In the genomic region with DNA sequence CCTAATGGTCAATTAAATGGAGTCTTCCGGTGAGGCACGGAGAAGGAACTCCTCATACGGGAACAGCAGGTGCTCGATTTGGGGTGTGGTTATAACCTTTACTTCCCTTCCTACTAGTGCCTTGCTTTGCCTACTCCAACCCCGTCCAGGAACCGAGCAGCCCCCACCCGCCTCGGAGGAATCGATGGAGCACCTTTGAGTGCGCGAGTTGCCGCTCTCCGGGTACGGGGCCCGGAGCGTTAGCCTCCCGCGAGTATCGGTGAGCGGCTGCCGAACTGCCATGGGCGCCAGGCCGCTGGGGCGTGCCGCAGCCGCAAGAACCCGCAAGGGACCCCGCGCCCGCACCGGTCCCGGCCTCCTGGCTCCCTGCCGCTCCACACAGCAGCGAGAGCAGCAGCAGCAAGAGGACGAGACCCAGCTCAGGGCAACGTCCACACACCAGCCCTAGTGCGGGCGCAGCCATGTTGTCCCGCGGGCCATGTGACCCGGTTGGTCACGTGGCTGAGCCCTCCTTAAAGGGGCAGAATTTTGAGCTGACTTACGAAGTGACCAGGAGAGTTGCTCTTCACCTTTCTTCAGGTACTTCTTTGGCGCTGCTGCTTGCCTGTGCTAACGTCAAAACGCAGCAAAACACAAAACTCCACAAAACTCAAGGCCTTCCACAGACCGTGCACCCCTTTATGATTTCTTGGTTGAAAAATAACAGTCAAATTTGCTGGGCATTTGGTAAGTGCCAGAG, we compare ENCODE assay signal across 1 cellular context.
TF ChIP-seq lines count a peak whose summit lies in the region.

A gene (minus strand): TSS at position 487 of the 739 bp plus-strand sequence. CDS start 24 bp downstream, at position 463.

TF ChIP-seq in K562, 482 proteins besides CTCF, POLR2A, EP300 and RAD21 (continued from another document and continues in another):
- TF ChIP-seq, protein P1, sequence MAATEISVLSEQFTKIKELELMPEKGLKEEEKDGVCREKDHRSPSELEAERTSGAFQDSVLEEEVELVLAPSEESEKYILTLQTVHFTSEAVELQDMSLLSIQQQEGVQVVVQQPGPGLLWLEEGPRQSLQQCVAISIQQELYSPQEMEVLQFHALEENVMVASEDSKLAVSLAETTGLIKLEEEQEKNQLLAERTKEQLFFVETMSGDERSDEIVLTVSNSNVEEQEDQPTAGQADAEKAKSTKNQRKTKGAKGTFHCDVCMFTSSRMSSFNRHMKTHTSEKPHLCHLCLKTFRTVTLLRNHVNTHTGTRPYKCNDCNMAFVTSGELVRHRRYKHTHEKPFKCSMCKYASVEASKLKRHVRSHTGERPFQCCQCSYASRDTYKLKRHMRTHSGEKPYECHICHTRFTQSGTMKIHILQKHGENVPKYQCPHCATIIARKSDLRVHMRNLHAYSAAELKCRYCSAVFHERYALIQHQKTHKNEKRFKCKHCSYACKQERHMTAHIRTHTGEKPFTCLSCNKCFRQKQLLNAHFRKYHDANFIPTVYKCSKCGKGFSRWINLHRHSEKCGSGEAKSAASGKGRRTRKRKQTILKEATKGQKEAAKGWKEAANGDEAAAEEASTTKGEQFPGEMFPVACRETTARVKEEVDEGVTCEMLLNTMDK (IDR thresholded peaks at IDR 0.05; ENCODE audit: borderline replicate concordance, insufficient read depth, low read depth, low read length, poor library complexity, severe bottlenecking) = peak; percentile 47
- TF ChIP-seq, protein P2, sequence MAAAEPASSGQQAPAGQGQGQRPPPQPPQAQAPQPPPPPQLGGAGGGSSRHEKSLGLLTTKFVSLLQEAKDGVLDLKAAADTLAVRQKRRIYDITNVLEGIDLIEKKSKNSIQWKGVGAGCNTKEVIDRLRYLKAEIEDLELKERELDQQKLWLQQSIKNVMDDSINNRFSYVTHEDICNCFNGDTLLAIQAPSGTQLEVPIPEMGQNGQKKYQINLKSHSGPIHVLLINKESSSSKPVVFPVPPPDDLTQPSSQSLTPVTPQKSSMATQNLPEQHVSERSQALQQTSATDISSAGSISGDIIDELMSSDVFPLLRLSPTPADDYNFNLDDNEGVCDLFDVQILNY (CRISPR knock-in tag; IDR thresholded peaks at IDR 0.05) = peak; percentile 95
- TF ChIP-seq WHSC1 (IDR thresholded peaks at IDR 0.05; ENCODE audit: low read length) = no peak
- peak; percentile 98 for TF ChIP-seq CBFA2T2 (conservative IDR thresholded peaks at IDR 0.05)
- no peak for TF ChIP-seq ZFP30 (CRISPR knock-in tag; IDR thresholded peaks at IDR 0.05; ENCODE audit: borderline replicate concordance)
- TF ChIP-seq FOXK2 (conservative IDR thresholded peaks at IDR 0.05 in 1 of 2, IDR thresholded peaks at IDR 0.05 in 1 of 2; ENCODE audit: low read depth in 2 of 2) = peak; percentile 96 to 98
- no peak; the same call in 1 of the 2 replicates for TF ChIP-seq E2F3 (CRISPR knock-in tag; IDR thresholded peaks at IDR 0.05)
- no peak for TF ChIP-seq ZNF695 (CRISPR knock-in tag; IDR thresholded peaks at IDR 0.05)
- no peak for TF ChIP-seq ZKSCAN8 (CRISPR knock-in tag; IDR thresholded peaks at IDR 0.05)
- TF ChIP-seq, protein P3, sequence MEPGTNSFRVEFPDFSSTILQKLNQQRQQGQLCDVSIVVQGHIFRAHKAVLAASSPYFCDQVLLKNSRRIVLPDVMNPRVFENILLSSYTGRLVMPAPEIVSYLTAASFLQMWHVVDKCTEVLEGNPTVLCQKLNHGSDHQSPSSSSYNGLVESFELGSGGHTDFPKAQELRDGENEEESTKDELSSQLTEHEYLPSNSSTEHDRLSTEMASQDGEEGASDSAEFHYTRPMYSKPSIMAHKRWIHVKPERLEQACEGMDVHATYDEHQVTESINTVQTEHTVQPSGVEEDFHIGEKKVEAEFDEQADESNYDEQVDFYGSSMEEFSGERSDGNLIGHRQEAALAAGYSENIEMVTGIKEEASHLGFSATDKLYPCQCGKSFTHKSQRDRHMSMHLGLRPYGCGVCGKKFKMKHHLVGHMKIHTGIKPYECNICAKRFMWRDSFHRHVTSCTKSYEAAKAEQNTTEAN (CRISPR knock-in tag; IDR thresholded peaks at IDR 0.05) = peak; percentile 25; the same call in 1 of the 2 replicates
- no peak for TF ChIP-seq CBX8 (IDR thresholded peaks at IDR 0.05; ENCODE audit: borderline replicate concordance, extremely low read depth, low read depth, low read length, poor library complexity, severe bottlenecking)
- TF ChIP-seq, protein P4, sequence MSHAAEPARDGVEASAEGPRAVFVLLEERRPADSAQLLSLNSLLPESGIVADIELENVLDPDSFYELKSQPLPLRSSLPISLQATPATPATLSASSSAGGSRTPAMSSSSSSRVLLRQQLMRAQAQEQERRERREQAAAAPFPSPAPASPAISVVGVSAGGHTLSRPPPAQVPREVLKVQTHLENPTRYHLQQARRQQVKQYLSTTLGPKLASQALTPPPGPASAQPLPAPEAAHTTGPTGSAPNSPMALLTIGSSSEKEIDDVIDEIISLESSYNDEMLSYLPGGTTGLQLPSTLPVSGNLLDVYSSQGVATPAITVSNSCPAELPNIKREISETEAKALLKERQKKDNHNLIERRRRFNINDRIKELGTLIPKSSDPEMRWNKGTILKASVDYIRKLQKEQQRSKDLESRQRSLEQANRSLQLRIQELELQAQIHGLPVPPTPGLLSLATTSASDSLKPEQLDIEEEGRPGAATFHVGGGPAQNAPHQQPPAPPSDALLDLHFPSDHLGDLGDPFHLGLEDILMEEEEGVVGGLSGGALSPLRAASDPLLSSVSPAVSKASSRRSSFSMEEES (CRISPR knock-in tag; IDR thresholded peaks at IDR 0.05) = peak; percentile 98
- 0 out of 2 replicates have a peak, but pooled peaks have one; percentile 30 for TF ChIP-seq PYGO2 (tag; IDR thresholded peaks at IDR 0.05)
- no peak for TF ChIP-seq KDM2B (CRISPR knock-in tag; IDR thresholded peaks at IDR 0.05)
- TF ChIP-seq MEF2D (tag; conservative IDR thresholded peaks at IDR 0.05; ENCODE audit: low read depth) = no peak
- TF ChIP-seq SREBF2 (CRISPR knock-in tag; IDR thresholded peaks at IDR 0.05) = no peak
- peak; percentile 84 for TF ChIP-seq FOXP1 (CRISPR knock-in tag; IDR thresholded peaks at IDR 0.05)
- no peak for TF ChIP-seq HOXB6 (CRISPR knock-in tag; IDR thresholded peaks at IDR 0.05; ENCODE audit: borderline replicate concordance)
- TF ChIP-seq, protein P5, sequence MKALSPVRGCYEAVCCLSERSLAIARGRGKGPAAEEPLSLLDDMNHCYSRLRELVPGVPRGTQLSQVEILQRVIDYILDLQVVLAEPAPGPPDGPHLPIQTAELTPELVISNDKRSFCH (CRISPR knock-in tag; IDR thresholded peaks at IDR 0.05) = no peak
- TF ChIP-seq, protein P5 (tag; IDR thresholded peaks at IDR 0.05) = peak; percentile 91
- no peak for TF ChIP-seq ZNF780A (CRISPR knock-in tag; IDR thresholded peaks at IDR 0.05)
- TF ChIP-seq ZBTB7A (IDR thresholded peaks at IDR 0.05; ENCODE audit: borderline replicate concordance, control insufficient read depth, low read depth, low read length) = no peak
- TF ChIP-seq, protein P6, sequence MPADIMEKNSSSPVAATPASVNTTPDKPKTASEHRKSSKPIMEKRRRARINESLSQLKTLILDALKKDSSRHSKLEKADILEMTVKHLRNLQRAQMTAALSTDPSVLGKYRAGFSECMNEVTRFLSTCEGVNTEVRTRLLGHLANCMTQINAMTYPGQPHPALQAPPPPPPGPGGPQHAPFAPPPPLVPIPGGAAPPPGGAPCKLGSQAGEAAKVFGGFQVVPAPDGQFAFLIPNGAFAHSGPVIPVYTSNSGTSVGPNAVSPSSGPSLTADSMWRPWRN (IDR thresholded peaks at IDR 0.05; ENCODE audit: low read depth) = no peak
- TF ChIP-seq, protein P7, sequence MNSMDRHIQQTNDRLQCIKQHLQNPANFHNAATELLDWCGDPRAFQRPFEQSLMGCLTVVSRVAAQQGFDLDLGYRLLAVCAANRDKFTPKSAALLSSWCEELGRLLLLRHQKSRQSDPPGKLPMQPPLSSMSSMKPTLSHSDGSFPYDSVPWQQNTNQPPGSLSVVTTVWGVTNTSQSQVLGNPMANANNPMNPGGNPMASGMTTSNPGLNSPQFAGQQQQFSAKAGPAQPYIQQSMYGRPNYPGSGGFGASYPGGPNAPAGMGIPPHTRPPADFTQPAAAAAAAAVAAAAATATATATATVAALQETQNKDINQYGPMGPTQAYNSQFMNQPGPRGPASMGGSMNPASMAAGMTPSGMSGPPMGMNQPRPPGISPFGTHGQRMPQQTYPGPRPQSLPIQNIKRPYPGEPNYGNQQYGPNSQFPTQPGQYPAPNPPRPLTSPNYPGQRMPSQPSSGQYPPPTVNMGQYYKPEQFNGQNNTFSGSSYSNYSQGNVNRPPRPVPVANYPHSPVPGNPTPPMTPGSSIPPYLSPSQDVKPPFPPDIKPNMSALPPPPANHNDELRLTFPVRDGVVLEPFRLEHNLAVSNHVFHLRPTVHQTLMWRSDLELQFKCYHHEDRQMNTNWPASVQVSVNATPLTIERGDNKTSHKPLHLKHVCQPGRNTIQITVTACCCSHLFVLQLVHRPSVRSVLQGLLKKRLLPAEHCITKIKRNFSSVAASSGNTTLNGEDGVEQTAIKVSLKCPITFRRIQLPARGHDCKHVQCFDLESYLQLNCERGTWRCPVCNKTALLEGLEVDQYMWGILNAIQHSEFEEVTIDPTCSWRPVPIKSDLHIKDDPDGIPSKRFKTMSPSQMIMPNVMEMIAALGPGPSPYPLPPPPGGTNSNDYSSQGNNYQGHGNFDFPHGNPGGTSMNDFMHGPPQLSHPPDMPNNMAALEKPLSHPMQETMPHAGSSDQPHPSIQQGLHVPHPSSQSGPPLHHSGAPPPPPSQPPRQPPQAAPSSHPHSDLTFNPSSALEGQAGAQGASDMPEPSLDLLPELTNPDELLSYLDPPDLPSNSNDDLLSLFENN (IDR thresholded peaks at IDR 0.05; ENCODE audit: low read depth in 2 of 2, low read length in 2 of 2) = no peak
- TF ChIP-seq, protein P8, sequence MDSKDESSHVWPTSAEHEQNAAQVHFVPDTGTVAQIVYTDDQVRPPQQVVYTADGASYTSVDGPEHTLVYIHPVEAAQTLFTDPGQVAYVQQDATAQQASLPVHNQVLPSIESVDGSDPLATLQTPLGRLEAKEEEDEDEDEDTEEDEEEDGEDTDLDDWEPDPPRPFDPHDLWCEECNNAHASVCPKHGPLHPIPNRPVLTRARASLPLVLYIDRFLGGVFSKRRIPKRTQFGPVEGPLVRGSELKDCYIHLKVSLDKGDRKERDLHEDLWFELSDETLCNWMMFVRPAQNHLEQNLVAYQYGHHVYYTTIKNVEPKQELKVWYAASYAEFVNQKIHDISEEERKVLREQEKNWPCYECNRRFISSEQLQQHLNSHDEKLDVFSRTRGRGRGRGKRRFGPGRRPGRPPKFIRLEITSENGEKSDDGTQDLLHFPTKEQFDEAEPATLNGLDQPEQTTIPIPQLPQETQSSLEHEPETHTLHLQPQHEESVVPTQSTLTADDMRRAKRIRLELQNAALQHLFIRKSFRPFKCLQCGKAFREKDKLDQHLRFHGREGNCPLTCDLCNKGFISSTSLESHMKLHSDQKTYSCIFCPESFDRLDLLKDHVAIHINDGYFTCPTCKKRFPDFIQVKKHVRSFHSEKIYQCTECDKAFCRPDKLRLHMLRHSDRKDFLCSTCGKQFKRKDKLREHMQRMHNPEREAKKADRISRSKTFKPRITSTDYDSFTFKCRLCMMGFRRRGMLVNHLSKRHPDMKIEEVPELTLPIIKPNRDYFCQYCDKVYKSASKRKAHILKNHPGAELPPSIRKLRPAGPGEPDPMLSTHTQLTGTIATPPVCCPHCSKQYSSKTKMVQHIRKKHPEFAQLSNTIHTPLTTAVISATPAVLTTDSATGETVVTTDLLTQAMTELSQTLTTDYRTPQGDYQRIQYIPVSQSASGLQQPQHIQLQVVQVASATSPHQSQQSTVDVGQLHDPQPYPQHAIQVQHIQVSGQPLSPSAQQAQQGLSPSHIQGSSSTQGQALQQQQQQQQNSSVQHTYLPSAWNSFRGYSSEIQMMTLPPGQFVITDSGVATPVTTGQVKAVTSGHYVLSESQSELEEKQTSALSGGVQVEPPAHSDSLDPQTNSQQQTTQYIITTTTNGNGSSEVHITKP (IDR thresholded peaks at IDR 0.05; ENCODE audit: partially characterized antibody) = no peak
- TF ChIP-seq LEF1 (IDR thresholded peaks at IDR 0.05) = no peak; the same call in 1 of the 2 replicates
- no peak for TF ChIP-seq MED1 (CRISPR knock-in tag; IDR thresholded peaks at IDR 0.05; ENCODE audit: borderline replicate concordance)
- peak; percentile 89 for TF ChIP-seq SUPT5H (IDR thresholded peaks at IDR 0.05)
- TF ChIP-seq, protein P9, sequence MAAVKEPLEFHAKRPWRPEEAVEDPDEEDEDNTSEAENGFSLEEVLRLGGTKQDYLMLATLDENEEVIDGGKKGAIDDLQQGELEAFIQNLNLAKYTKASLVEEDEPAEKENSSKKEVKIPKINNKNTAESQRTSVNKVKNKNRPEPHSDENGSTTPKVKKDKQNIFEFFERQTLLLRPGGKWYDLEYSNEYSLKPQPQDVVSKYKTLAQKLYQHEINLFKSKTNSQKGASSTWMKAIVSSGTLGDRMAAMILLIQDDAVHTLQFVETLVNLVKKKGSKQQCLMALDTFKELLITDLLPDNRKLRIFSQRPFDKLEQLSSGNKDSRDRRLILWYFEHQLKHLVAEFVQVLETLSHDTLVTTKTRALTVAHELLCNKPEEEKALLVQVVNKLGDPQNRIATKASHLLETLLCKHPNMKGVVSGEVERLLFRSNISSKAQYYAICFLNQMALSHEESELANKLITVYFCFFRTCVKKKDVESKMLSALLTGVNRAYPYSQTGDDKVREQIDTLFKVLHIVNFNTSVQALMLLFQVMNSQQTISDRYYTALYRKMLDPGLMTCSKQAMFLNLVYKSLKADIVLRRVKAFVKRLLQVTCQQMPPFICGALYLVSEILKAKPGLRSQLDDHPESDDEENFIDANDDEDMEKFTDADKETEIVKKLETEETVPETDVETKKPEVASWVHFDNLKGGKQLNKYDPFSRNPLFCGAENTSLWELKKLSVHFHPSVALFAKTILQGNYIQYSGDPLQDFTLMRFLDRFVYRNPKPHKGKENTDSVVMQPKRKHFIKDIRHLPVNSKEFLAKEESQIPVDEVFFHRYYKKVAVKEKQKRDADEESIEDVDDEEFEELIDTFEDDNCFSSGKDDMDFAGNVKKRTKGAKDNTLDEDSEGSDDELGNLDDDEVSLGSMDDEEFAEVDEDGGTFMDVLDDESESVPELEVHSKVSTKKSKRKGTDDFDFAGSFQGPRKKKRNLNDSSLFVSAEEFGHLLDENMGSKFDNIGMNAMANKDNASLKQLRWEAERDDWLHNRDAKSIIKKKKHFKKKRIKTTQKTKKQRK (IDR thresholded peaks at IDR 0.05; ENCODE audit: borderline replicate concordance, low read depth, low read length) = peak; percentile 14; the same call in 1 of the 2 replicates
- no peak for TF ChIP-seq NCOA4 (IDR thresholded peaks at IDR 0.05; ENCODE audit: partially characterized antibody)
- TF ChIP-seq MAFF (IDR thresholded peaks at IDR 0.05; ENCODE audit: low read length) = no peak
- TF ChIP-seq ZNF778 (CRISPR knock-in tag; IDR thresholded peaks at IDR 0.05) = no peak
- TF ChIP-seq JUND (IDR thresholded peaks at IDR 0.05; ENCODE audit: borderline replicate concordance, low read depth, low read length) = no peak
- no peak; the same call in 1 of the 3 replicates for TF ChIP-seq JUND (tag; IDR thresholded peaks at IDR 0.05; ENCODE audit: borderline replicate concordance, low read depth, low read length)
- TF ChIP-seq PHB2 (IDR thresholded peaks at IDR 0.05; ENCODE audit: low read depth) = no peak
- no peak for TF ChIP-seq MYBL2 (IDR thresholded peaks at IDR 0.05; ENCODE audit: low read depth)
- TF ChIP-seq MYBL2 (CRISPR knock-in tag; IDR thresholded peaks at IDR 0.05; ENCODE audit: borderline replicate concordance) = no peak
- peak; percentile 14; the same call in 1 of the 2 replicates for TF ChIP-seq ELF4 (CRISPR knock-in tag; IDR thresholded peaks at IDR 0.05)
- TF ChIP-seq ETV6 (IDR thresholded peaks at IDR 0.05; ENCODE audit: borderline replicate concordance in 1 of 2, low read depth in 2 of 2, low read length in 1 of 2) = peak in 1 of 2 experiments; percentile 45; a peak in 1 of 4 replicates
- TF ChIP-seq ETV6 (CRISPR knock-in tag; IDR thresholded peaks at IDR 0.05; ENCODE audit: borderline replicate concordance) = no peak; the same call in 1 of the 2 replicates
